ENCODE assay signal across 2 cellular contexts in genomic region chr20:50359607-50360217, GRCh38.
TF ChIP-seq lines count a peak whose summit lies in the region.

No MANE protein-coding gene starts in this region.

TF ChIP-seq in A549, 52 proteins besides CTCF, POLR2A, EP300 and RAD21 (continued from another document):
- no peak for TF ChIP-seq REST (IDR thresholded peaks at IDR 0.05)
- TF ChIP-seq HEYL (CRISPR knock-in tag; IDR thresholded peaks at IDR 0.05), result no peak
- TF ChIP-seq ZNF302 (CRISPR knock-in tag; IDR thresholded peaks at IDR 0.05), result no peak

TF ChIP-seq in HEK293, 187 proteins besides CTCF, POLR2A, EP300 and RAD21 (continued from another document):
- TF ChIP-seq ZBTB10 (tag by site-specific recombination; IDR thresholded peaks at IDR 0.05) (no peak), GLIS2 (tag by site-specific recombination; IDR thresholded peaks at IDR 0.05) (no peak), ZNF600 (tag by site-specific recombination; IDR thresholded peaks at IDR 0.05) (no peak), ZNF311 (tag by site-specific recombination; IDR thresholded peaks at IDR 0.05; ENCODE audit: borderline replicate concordance) (no peak), ZNF488 (tag by site-specific recombination; IDR thresholded peaks at IDR 0.05) (no peak), ZSCAN5A (tag by site-specific recombination; IDR thresholded peaks at IDR 0.05) (no peak), ZNF530 (tag by site-specific recombination; IDR thresholded peaks at IDR 0.05; ENCODE audit: low read depth) (no peak), ZNF677 (tag by site-specific recombination; IDR thresholded peaks at IDR 0.05) (no peak)
